Comparison of ENCODE assay signal across 23 cellular contexts in genomic region chr3:78079514-78079913, GRCh38.
A peak's percentile ranks its signal among the peaks of the same experiment; 100 is the strongest.
DNase-seq lines count a peak whose midpoint lies in the region; ATAC-seq and TF ChIP-seq lines count a peak whose summit lies in the region.
"Had no signal": no experiment of that assay in that cellular context is flagged by ENCODE, and none has a peak within 500 bp of the region (broad histone marks: within the 10 kb centered on the region; RNA-seq: fewer than 3 reads in every experiment).

No MANE protein-coding gene starts in this region.

- intact Hi-C loops in PC-3 (cut with micrococcal nuclease): loop anchor here (1.0 to 10.0 kb wide), 5 partner anchors 43 to 755 kb away; no protein-coding TSS in a partner anchor

- H3K79me2 ChIP-seq in Karpas-422 (ENCODE audit: low read length) (no peaks in the 10 kb centered on the region), PC-3 (ENCODE audit: low read length) (no peaks in the 10 kb centered on the region)

- H3K27me3 Mint-ChIP-seq in nephron progenitor cell (ENCODE audit: low read depth, poor library complexity): peaks cover 3% of the 10 kb centered on the region
- H3K27me3 Mint-ChIP-seq: B cell; CD4-positive, alpha-beta memory T cell; CD4-positive, CD25-positive, alpha-beta regulatory T cell; CD8-positive, alpha-beta memory T cell had no signal

- H3K9me2 ChIP-seq in Karpas-422 (replicated peaks; ENCODE audit: insufficient read depth, low read length) (no peaks in the 10 kb centered on the region), PC-3 (replicated peaks; ENCODE audit: low read length) (no peaks in the 10 kb centered on the region)

- H3K36me3 ChIP-seq in Karpas-422 (ENCODE audit: insufficient read depth, low read length) (no peaks in the 10 kb centered on the region), PC-3 (ENCODE audit: low read depth, low read length) (no peaks in the 10 kb centered on the region)
- H3K36me3 ChIP-seq: BLaER1 treated with 17β-estradiol and CSF1 and Interleukin-3, amounts not matched to agents 10 nM and 100 nM had no signal

- H3K4me1 ChIP-seq in Karpas-422 (ENCODE audit: low read length) (no peaks in the 10 kb centered on the region), PC-3 (ENCODE audit: insufficient read depth, low read length) (peaks cover 30% of the 10 kb centered on the region)
- H3K4me1 ChIP-seq: A549; BLaER1 treated with 17β-estradiol and CSF1 and Interleukin-3, amounts not matched to agents 10 nM and 100 nM had no signal

- H3K27me3 ChIP-seq in Karpas-422 (ENCODE audit: low read length): no peaks in the 10 kb centered on the region
- no peaks in the 10 kb centered on the region for H3K27me3 ChIP-seq in PC-3 (ENCODE audit: low read length)
- H3K27me3 ChIP-seq: BLaER1 treated with 17β-estradiol and CSF1 and Interleukin-3, amounts not matched to agents 10 nM and 100 nM had no signal

- H3K9me3 ChIP-seq in Karpas-422 (ENCODE audit: low read length): no peaks in the 10 kb centered on the region
- no peaks in the 10 kb centered on the region for H3K9me3 ChIP-seq in PC-3 (ENCODE audit: low read length)
- H3K9me3 ChIP-seq: A549; BLaER1 treated with 17β-estradiol and CSF1 and Interleukin-3, amounts not matched to agents 10 nM and 100 nM had no signal

- POLR2A ChIA-PET in PC-3 (lab: Charles Lee; ENCODE audit: unreplicated experiment): interaction anchor here (0.6 to 0.7 kb wide), 2 partner anchors 25 to 62 kb away, joined by 3 read pairs; no protein-coding TSS in a partner anchor

- H3K4me2 ChIP-seq in Karpas-422 (ENCODE audit: low read depth, low read length, poor library complexity, severe bottlenecking): no peak overlapping the region
- H3K4me2 ChIP-seq in PC-3 (ENCODE audit: low read length): peak overlapping the region; percentile 64
- H3K4me2 ChIP-seq: A549; BLaER1 treated with 17β-estradiol and CSF1 and Interleukin-3, amounts not matched to agents 10 nM and 100 nM had no signal

- no peak overlapping the region for H3K4me3 ChIP-seq in Karpas-422 (ENCODE audit: low read length)
- peak overlapping the region; percentile 16; the same call in 1 of the 2 replicates for H3K4me3 ChIP-seq in PC-3 (ENCODE audit: low read length)
- H3K4me3 ChIP-seq: A549; BLaER1 treated with 17β-estradiol and CSF1 and Interleukin-3, amounts not matched to agents 10 nM and 100 nM had no signal

- no peak overlapping the region for H3K9ac ChIP-seq in Karpas-422 (ENCODE audit: low read length)
- H3K9ac ChIP-seq in PC-3 (ENCODE audit: low read length): peak overlapping the region; percentile 49
- H3K9ac ChIP-seq: BLaER1 treated with 17β-estradiol and CSF1 and Interleukin-3, amounts not matched to agents 10 nM and 100 nM had no signal

- peak overlapping the region; percentile 25 for H3K27ac ChIP-seq in 22Rv1
- H3K27ac ChIP-seq in Karpas-422 (ENCODE audit: low read length): no peak overlapping the region
- peak overlapping the region; percentile 88 for H3K27ac ChIP-seq in PC-3 (ENCODE audit: low read length)
- H3K27ac ChIP-seq: A549; BLaER1 treated with 17β-estradiol and CSF1 and Interleukin-3, amounts not matched to agents 10 nM and 100 nM; C4-2B had no signal

- H3K9me3 Mint-ChIP-seq in nephron progenitor cell: peaks cover 3% of the 10 kb centered on the region

- H3K4me1 Mint-ChIP-seq in nephron progenitor cell: no peaks in the 10 kb centered on the region
- H3K4me1 Mint-ChIP-seq: B cell; CD4-positive, alpha-beta memory T cell; CD4-positive, CD25-positive, alpha-beta regulatory T cell; CD8-positive, alpha-beta memory T cell had no signal

- no peak overlapping the region for H3K4me3 Mint-ChIP-seq in nephron progenitor cell
- H3K4me3 Mint-ChIP-seq: B cell; CD4-positive, alpha-beta memory T cell; CD4-positive, CD25-positive, alpha-beta regulatory T cell; CD8-positive, alpha-beta memory T cell had no signal

- H3K27ac Mint-ChIP-seq in nephron progenitor cell: peak overlapping the region; percentile 83
- H3K27ac Mint-ChIP-seq: B cell; CD4-positive, alpha-beta memory T cell; CD4-positive, CD25-positive, alpha-beta regulatory T cell; CD8-positive, alpha-beta memory T cell had no signal

- no peaks in the 10 kb centered on the region for H3K36me3 Mint-ChIP-seq in nephron progenitor cell (ENCODE audit: low read depth)
- H3K36me3 Mint-ChIP-seq: CD4-positive, alpha-beta memory T cell; CD4-positive, CD25-positive, alpha-beta regulatory T cell; CD8-positive, alpha-beta memory T cell had no signal

- ATAC-seq in PC-3 (peak; percentile 84), HG02798 (IDR thresholded peaks at IDR 0.05; ENCODE audit: poor library complexity, unreplicated experiment) (no peak), HG03135 (IDR thresholded peaks at IDR 0.05; ENCODE audit: unreplicated experiment) (no peak)
- ATAC-seq: A549 had no signal

- DNase-seq in Karpas-422 (no peak), PC-3 (peak; percentile 83), nephron progenitor cell (no peak), CD1c-positive myeloid dendritic cell (ENCODE audit: extremely low spot score) (no peak)
- DNase-seq: AML-193; CD4-positive, alpha-beta memory T cell; CD4-positive, CD25-positive, alpha-beta regulatory T cell; CD8-positive, alpha-beta memory T cell; COR-L47; DMS 273 treated with DMSO at 0.1 percent for 48 hours; DMS153; DMS53; DMS79; DND-41; EL; GDM1 had no signal

- no peaks in the 10 kb centered on the region for H3F3A ChIP-seq in PC-3 (ENCODE audit: low read length, unreplicated experiment)

- TF ChIP-seq CTCF in 22Rv1 (IDR thresholded peaks at IDR 0.05) (no peak), PC-3 (conservative IDR thresholded peaks at IDR 0.05; ENCODE audit: low read depth, low read length) (no peak), nephron progenitor cell (IDR thresholded peaks at IDR 0.05) (no peak)

- peak overlapping the region; percentile 33 for H2AFZ ChIP-seq in Karpas-422 (ENCODE audit: low read length)
- peak overlapping the region; percentile 9 for H2AFZ ChIP-seq in PC-3 (ENCODE audit: low read length)

- no peaks in the 10 kb centered on the region for H4K20me1 ChIP-seq in Karpas-422 (ENCODE audit: insufficient read depth, low read depth, low read length)
- H4K20me1 ChIP-seq in PC-3 (ENCODE audit: low read length): no peaks in the 10 kb centered on the region
- H4K20me1 ChIP-seq: BLaER1 treated with 17β-estradiol and CSF1 and Interleukin-3, amounts not matched to agents 10 nM and 100 nM had no signal

- CTCF ChIA-PET in PC-3 (lab: Charles Lee): interaction anchor here (0.5 kb wide), 1 partner anchor 56 kb away, joined by 3 read pairs; no protein-coding TSS in a partner anchor

- no TSS peak for BruUV-seq in PC-3 (replicated peaks; lab: Mats Ljungman, UMichigan)
